ENCODE assay signal across 8 cellular contexts in genomic region chr6:32178547-32179440, GRCh38. TPM values are rescaled to one million over a fixed set of nuclear protein-coding genes. Genes with fewer than 3 reads are reported as not detected.
DNase-seq lines count a peak whose midpoint lies in the region; ATAC-seq and TF ChIP-seq lines count a peak whose summit lies in the region.

No MANE protein-coding gene starts in this region.

- peak overlapping the region; percentile 84 for H3K9ac ChIP-seq in SK-N-SH

- peaks cover 33% of the 10 kb centered on the region for H3K79me2 ChIP-seq in SK-N-SH (ENCODE audit: insufficient read depth)

- DNase-seq in SK-N-SH (peak; percentile 48), SW480 (ENCODE audit: low spot score) (peak; percentile 11), fibroblast of villous mesenchyme (ENCODE audit: low read depth) (no peak), gastrocnemius medialis (no peak), SKM-1 (lab: John Stamatoyannopoulos, UW; ENCODE audit: unreplicated experiment) (no peak)
- DNase-seq in stimulated activated naive CD4-positive, alpha-beta T cell treated with Interleukin-2 at 50 U/mL for 16 hours (lab: John Stamatoyannopoulos, UW) = no peak

- H3K9me2 ChIP-seq in SK-N-SH = no peaks in the 10 kb centered on the region

- no peak for TF ChIP-seq RAD21 in SK-N-SH (IDR thresholded peaks at IDR 0.05; ENCODE audit: low read length)

- 2% methylated on average over 24 of the region's 24 CpGs for WGBS in SK-N-SH (ENCODE audit: low lambda C conversion rate)

- CTCF ChIA-PET in SK-N-SH (lab: Yijun Ruan, JAX) = interaction anchor here (0.8 to 1.0 kb wide), 2 partner anchors 24 to 61 kb away, joined by 3 read pairs; no protein-coding TSS in a partner anchor

- H3K4me2 ChIP-seq in SK-N-SH = peak overlapping the region; percentile 100

- peak overlapping the region; percentile 85 for H2AFZ ChIP-seq in SK-N-SH (ENCODE audit: low read depth)

- intact Hi-C loops in gastrocnemius medialis (cut with DNase I; ENCODE audit: low total_unique reads) = loop anchor here (5.0 to 10.0 kb wide), 6 partner anchors 204 to 1136 kb away; partner anchors contain the start of genes B3GALT4, BRD2, CSNK2B and DXO

- H3K27ac ChIP-seq in SK-N-SH (ENCODE audit: low read depth in 2 of 2, low read length in 1 of 2) (peak overlapping the region; percentile 66 to 98), gastrocnemius medialis (peak overlapping the region; percentile 92 to 99 (median 96))

- H3K27me3 ChIP-seq in SK-N-SH (ENCODE audit: insufficient read depth) (no peaks in the 10 kb centered on the region), gastrocnemius medialis (no peaks in the 10 kb centered on the region)

- no peaks in the 10 kb centered on the region for H3K9me3 ChIP-seq in SK-N-SH
- H3K9me3 ChIP-seq in gastrocnemius medialis = no peaks in the 10 kb centered on the region

- no peak for TF ChIP-seq EP300 in SK-N-SH (IDR thresholded peaks at IDR 0.05; ENCODE audit: borderline replicate concordance in 1 of 2, low read depth in 1 of 2, low read length in 1 of 2)

- TF ChIP-seq CTCF in SK-N-SH (IDR thresholded peaks at IDR 0.05) (no peak), fibroblast of villous mesenchyme (IDR thresholded peaks at IDR 0.05; ENCODE audit: insufficient read depth, low read depth, low read length) (no peak), gastrocnemius medialis (IDR thresholded peaks at IDR 0.05 in 4 of 5, conservative IDR thresholded peaks at IDR 0.05 in 1 of 5) (no peak)

- POLR2A ChIA-PET in SK-N-SH (lab: Yijun Ruan, JAX) = interaction anchor here (1.5 to 4.1 kb wide), 2 partner anchors 11 to 17 kb away, joined by 6 to 22 read pairs; partner anchors contain the start of gene PBX2

- H3K4me1 ChIP-seq in SK-N-SH (ENCODE audit: control insufficient read depth in 1 of 2, insufficient read depth in 2 of 2, low read depth in 1 of 2, low read length in 1 of 2) = peaks cover 12 to 33% of the 10 kb centered on the region in 2 experiments; a peak in 3 of 4 replicates
- peaks cover 41 to 49% of the 10 kb centered on the region in 2 donors for H3K4me1 ChIP-seq in gastrocnemius medialis

- in situ Hi-C loops in gastrocnemius medialis (cut with MboI; ENCODE audit: low sequenced_read_pairs in 4 of 4) = loop anchor here in 3 of 4 donors (25.0 kb wide), 6 partner anchors 216 to 1566 kb away; partner anchors contain the start of genes BRD2 (in 3 of the 3), HLA-DMA (in 3 of the 3), APOM (in 2 of the 3) and BAG6 (in 2 of the 3)

- peaks cover 10% of the 10 kb centered on the region for H3F3A ChIP-seq in SK-N-SH (replicated peaks; ENCODE audit: insufficient read depth)

- ATAC-seq in SK-N-SH treated with all-trans-retinoic acid at 6 μM for 48 hours (no peak), gastrocnemius medialis (peak in 1 of 2 donors; percentile 6), GM19467 (IDR thresholded peaks at IDR 0.05; ENCODE audit: unreplicated experiment) (no peak)

- H3K4me3 ChIP-seq in SK-N-SH (ENCODE audit: low read depth in 2 of 2, low read length in 1 of 2) (peak overlapping the region; percentile 84 to 99), fibroblast of villous mesenchyme (ENCODE audit: low read depth, low read length) (peak overlapping the region; percentile 92), gastrocnemius medialis (peak overlapping the region; percentile 67 to 99 (median 96))

- H4K20me1 ChIP-seq in SK-N-SH (ENCODE audit: insufficient read depth) = no peaks in the 10 kb centered on the region

- H3K36me3 ChIP-seq in SK-N-SH (replicated peaks in 1 of 2; ENCODE audit: control insufficient read depth in 1 of 2, insufficient read depth in 2 of 2, low read length in 1 of 2) = peaks cover 9 to 25% of the 10 kb centered on the region in 2 experiments
- peaks cover 0 to 19% of the 10 kb centered on the region in 2 donors for H3K36me3 ChIP-seq in gastrocnemius medialis

- no peak for TF ChIP-seq POLR2A in gastrocnemius medialis (IDR thresholded peaks at IDR 0.05)

TF ChIP-seq in SK-N-SH, 30 proteins besides CTCF, POLR2A, EP300 and RAD21 (continues in another document):
- TF ChIP-seq IRF3 (IDR thresholded peaks at IDR 0.05; ENCODE audit: low read depth, low read length) = no peak
- TF ChIP-seq RFX5 (IDR thresholded peaks at IDR 0.05; ENCODE audit: low read length) = no peak
- no peak for TF ChIP-seq CHD2 (IDR thresholded peaks at IDR 0.05; ENCODE audit: low read length, partially characterized antibody)
- TF ChIP-seq TCF12 (IDR thresholded peaks at IDR 0.05) = no peak
- TF ChIP-seq JUND (IDR thresholded peaks at IDR 0.05) = no peak
- TF ChIP-seq MAX (IDR thresholded peaks at IDR 0.05; ENCODE audit: low read depth) = peak; percentile 6; the same call in 1 of the 2 replicates
- no peak for TF ChIP-seq POLR2AphosphoS5 (IDR thresholded peaks at IDR 0.05; ENCODE audit: low read depth, low read length)
- TF ChIP-seq NFIC (IDR thresholded peaks at IDR 0.05; ENCODE audit: borderline replicate concordance) = no peak
- no peak for TF ChIP-seq MEF2A (IDR thresholded peaks at IDR 0.05; ENCODE audit: borderline replicate concordance, low read depth)
- no peak for TF ChIP-seq EZH2phosphoT487 (IDR thresholded peaks at IDR 0.05; ENCODE audit: borderline replicate concordance, low read depth)
- TF ChIP-seq FOSL2 (IDR thresholded peaks at IDR 0.05; ENCODE audit: borderline replicate concordance, low read depth) = no peak

TF ChIP-seq in SK-N-SH treated with all-trans-retinoic acid at 6 μM for 48 hours, 23 proteins besides CTCF, POLR2A, EP300 and RAD21:
- TF ChIP-seq TSHZ2 (CRISPR knock-in tag; IDR thresholded peaks at IDR 0.05) (no peak), OSR1 (CRISPR knock-in tag; IDR thresholded peaks at IDR 0.05) (no peak)
TF ChIP-seq in SK-N-SH treated with all-trans-retinoic acid at 6 μM for 48 hours: peak in this region for 0.

RNA-seq across cellular contexts. Expression of gene RNF5, which starts 0.6 kb away (rescaled TPM):
- polyA plus RNA-seq in SK-N-SH (2012; rRNA removed) = 74.8 and 110 TPM in 2 replicates
- 90.1 and 105 TPM in 2 replicates for polyA plus RNA-seq in SK-N-SH (2012; cell fraction: cytosol; rRNA removed)
- 11.7 and 31.8 TPM in 2 replicates for polyA plus RNA-seq in SK-N-SH (2012; cell fraction: nucleus; rRNA removed)
- total RNA-seq in fibroblast of villous mesenchyme (22.5 and 37.6 TPM in 2 replicates), gastrocnemius medialis (10 to 100 TPM; 54.6 to 98.3 (median 78.1) TPM)

RNA-seq across cellular contexts. Expression of gene AGPAT1, which starts 2.9 kb away (rescaled TPM):
- polyA plus RNA-seq in SK-N-SH (2012; rRNA removed) = 118 and 122 TPM in 2 replicates
- 59.9 and 92.2 TPM in 2 replicates for polyA plus RNA-seq in SK-N-SH (2012; cell fraction: cytosol; rRNA removed)
- 85.0 and 85.2 TPM in 2 replicates for polyA plus RNA-seq in SK-N-SH (2012; cell fraction: nucleus; rRNA removed)
- total RNA-seq in fibroblast of villous mesenchyme = 21.9 and 30.2 TPM in 2 replicates
- 10 to 100 TPM; 32.0 to 58.7 (median 42.0) TPM for total RNA-seq in gastrocnemius medialis

RNA-seq across cellular contexts. Expression of gene AGER, which starts 5.3 kb away (rescaled TPM):
- 2.9 and 3.5 TPM in 2 replicates for polyA plus RNA-seq in SK-N-SH (2012; rRNA removed)
- polyA plus RNA-seq in SK-N-SH (2012; cell fraction: cytosol; rRNA removed) = 0.68 and 0.80 TPM in 2 replicates
- 25.0 and 43.7 TPM in 2 replicates for polyA plus RNA-seq in SK-N-SH (2012; cell fraction: nucleus; rRNA removed)
- total RNA-seq in fibroblast of villous mesenchyme = 0.32 and 0.86 TPM in 2 replicates
- 1 to 10 TPM in 1 of 4 donors, not detected in 3; 1.9 TPM for total RNA-seq in gastrocnemius medialis

RNA-seq across cellular contexts. Expression of gene PBX2, which starts 11.2 kb away (rescaled TPM):
- polyA plus RNA-seq in SK-N-SH (2012; rRNA removed) = 74.5 and 83.1 TPM in 2 replicates
- 29.4 and 45.5 TPM in 2 replicates for polyA plus RNA-seq in SK-N-SH (2012; cell fraction: cytosol; rRNA removed)
- 180 and 230 TPM in 2 replicates for polyA plus RNA-seq in SK-N-SH (2012; cell fraction: nucleus; rRNA removed)
- total RNA-seq in fibroblast of villous mesenchyme = 29.0 and 35.4 TPM in 2 replicates
- 10 to 100 TPM; 24.3 to 37.6 (median 33.6) TPM for total RNA-seq in gastrocnemius medialis

RNA-seq across cellular contexts. Expression of gene GPSM3, which starts 13.6 kb away (rescaled TPM):
- 1.5 and 1.9 TPM in 2 replicates for polyA plus RNA-seq in SK-N-SH (2012; rRNA removed)
- polyA plus RNA-seq in SK-N-SH (2012; cell fraction: cytosol; rRNA removed) = 0.93 and 1.2 TPM in 2 replicates
- polyA plus RNA-seq in SK-N-SH (2012; cell fraction: nucleus; rRNA removed) = 2.3 TPM in 2 replicates
- total RNA-seq in fibroblast of villous mesenchyme (2.6 and 4.8 TPM in 2 replicates), gastrocnemius medialis (1 to 10 TPM in 3 of 4 donors, not detected in 1; 2.2 to 2.9 (median 2.3) TPM)

Comparison
In these comparisons a context has a peak if more than half of its experiments do, and no peak if none do; other contexts are left out.
1. DNase-seq: peak in SK-N-SH (single experiment) and SW480 (single experiment); none in fibroblast of villous mesenchyme (single experiment), gastrocnemius medialis (0 of 2), SKM-1 (single experiment) and stimulated activated naive CD4-positive, alpha-beta T cell treated with Interleukin-2 at 50 U/mL for 16 hours (single experiment).
2. Peak in every context shown above with its lines, with median percentiles within 50 percentile points of each other: H3K4me3 ChIP-seq.